In the genomic region with DNA sequence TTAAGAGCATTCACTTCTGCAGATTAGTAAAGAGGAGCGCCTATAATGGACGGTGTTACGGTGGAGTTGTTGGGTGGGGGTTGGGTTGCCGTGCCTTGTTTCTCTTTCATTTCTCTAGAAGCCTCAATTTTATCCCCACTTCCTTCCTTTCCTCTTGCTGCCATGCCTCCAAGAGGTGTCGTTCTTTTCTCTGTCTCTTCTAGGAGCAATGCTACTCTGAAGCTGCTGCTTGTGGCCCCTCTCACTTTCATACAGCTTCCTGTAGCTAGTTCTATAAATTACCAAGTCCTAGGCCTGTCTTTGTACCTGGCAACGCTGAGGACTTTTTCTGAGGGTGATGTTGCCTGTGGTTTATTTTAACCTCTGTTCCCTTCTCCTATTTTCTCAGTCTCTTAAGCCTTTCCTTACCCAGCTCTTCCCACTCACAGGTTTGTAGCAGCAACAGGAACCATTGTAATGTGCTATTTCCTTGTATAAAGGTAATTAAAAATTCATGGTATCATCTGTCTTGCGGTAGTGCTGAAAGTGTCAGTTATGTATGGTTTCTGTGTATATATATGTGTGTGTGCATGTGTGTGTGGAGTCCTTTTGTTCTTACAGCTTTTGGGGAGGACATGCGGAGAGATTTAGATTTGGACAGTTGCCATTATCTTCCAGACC, we compare ENCODE assay signal across 8 cellular contexts. TPM values are rescaled to one million over a fixed set of nuclear protein-coding genes. Genes with fewer than 3 reads are reported as not detected.
A peak's percentile ranks its signal among the peaks of the same experiment; 100 is the strongest.
DNase-seq lines count a peak whose midpoint lies in the region; ATAC-seq and TF ChIP-seq lines count a peak whose summit lies in the region.

No MANE protein-coding gene starts in this region.

- no peaks in the 10 kb centered on the region for H3K4me1 ChIP-seq in colonic mucosa

- H3K36me3 ChIP-seq in colonic mucosa: no peaks in the 10 kb centered on the region

- intact Hi-C loops in colonic mucosa (cut with DNase I): no loop called here

- H3K27ac ChIP-seq in colonic mucosa: peak overlapping the region; percentile 65

- peak; percentile 78 for ATAC-seq in HG03039 (IDR thresholded peaks at IDR 0.05; ENCODE audit: unreplicated experiment)

- H3K9ac ChIP-seq in colonic mucosa (ENCODE audit: low read depth in 2 of 2, low read length in 2 of 2): no peak overlapping the region

- TF ChIP-seq CTCF in colonic mucosa (IDR thresholded peaks at IDR 0.05): no peak

- no peaks in the 10 kb centered on the region for H3K9me3 ChIP-seq in colonic mucosa

- DNase-seq in SIG-M5 treated with dmso at 0.1 percent for 504 hours (lab: John Stamatoyannopoulos, UW; ENCODE audit: unreplicated experiment): peak; percentile 33
- DNase-seq in SIG-M5 (lab: John Stamatoyannopoulos, UW): no peak
- DNase-seq in RPMI8226: peak; percentile 63
- DNase-seq in colonic mucosa: no peak
- peak; percentile 63 for DNase-seq in stimulated activated CD4-positive, alpha-beta T cell treated with anti-CD3 and anti-CD28 coated beads, Interleukin-4, amount 100 ng/mL, for 24 hours
- no peak for DNase-seq in NCI-H510A (lab: John Stamatoyannopoulos, UW)
- DNase-seq in D341Med (ENCODE audit: low spot score): no peak

- H3K4me3 ChIP-seq in colonic mucosa: peak overlapping the region; percentile 6

- H3K27me3 ChIP-seq in colonic mucosa: no peaks in the 10 kb centered on the region

RNA-seq across cellular contexts. Expression of a gene that starts 44.0 kb away (rescaled TPM):
- total RNA-seq in colonic mucosa: 1 to 10 TPM; 7.5 TPM

Comparison
In these comparisons a context has a peak if more than half of its experiments do, and no peak if none do; other contexts are left out.
1. DNase-seq: peak in SIG-M5 treated with dmso at 0.1 percent for 504 hours (single experiment), RPMI8226 (single experiment) and stimulated activated CD4-positive, alpha-beta T cell treated with anti-CD3 and anti-CD28 coated beads, Interleukin-4, amount 100 ng/mL, for 24 hours (single experiment); none in SIG-M5 (single experiment), colonic mucosa (single experiment), NCI-H510A (single experiment) and D341Med (single experiment).